In genomic region chr17:17052462-17053221, GRCh38 we compare ENCODE assay signal across 11 cellular contexts. TPM values are rescaled to one million over a fixed set of nuclear protein-coding genes. Genes with fewer than 3 reads are reported as not detected.
DNase-seq lines count a peak whose midpoint lies in the region; ATAC-seq and TF ChIP-seq lines count a peak whose summit lies in the region.
"Had no signal": no experiment of that assay in that cellular context is flagged by ENCODE, and none has a peak within 500 bp of the region (broad histone marks: within the 10 kb centered on the region; RNA-seq: fewer than 3 reads in every experiment).

No MANE protein-coding gene starts in this region.

- no peak overlapping the region for H2AK5ac ChIP-seq in trophoblast cell (ENCODE audit: low read length)

- H3K4me1 Mint-ChIP-seq in CD14-positive monocyte = peaks cover 38% of the 10 kb centered on the region

- TF ChIP-seq CTCF in CD14-positive monocyte (IDR thresholded peaks at IDR 0.05) (no peak), RWPE2 (IDR thresholded peaks at IDR 0.05; ENCODE audit: poor library complexity, severe bottlenecking) (no peak), heart right ventricle (IDR thresholded peaks at IDR 0.05) (no peak)

- H3K18ac ChIP-seq in trophoblast cell (ENCODE audit: low read length) = peak overlapping the region; percentile 7

- intact Hi-C loops in CD14-positive monocyte (cut with micrococcal nuclease) = no loop called here
- intact Hi-C loops in heart right ventricle (cut with DNase I) = loop anchor here in 1 of 10 donors (5.0 kb wide), 1 partner anchor 45 kb away; no protein-coding TSS in a partner anchor

- ATAC-seq in RWPE2 (ENCODE audit: low read depth) (no peak), heart right ventricle (peak in 5 of 8 donors; percentile 2 to 36 (median 13))
- ATAC-seq: HCT116 had no signal

- H3K9me3 ChIP-seq in RWPE2 (ENCODE audit: severe bottlenecking) = no peaks in the 10 kb centered on the region
- H3K9me3 ChIP-seq in heart right ventricle = no peaks in the 10 kb centered on the region
- peaks cover 1% of the 10 kb centered on the region for H3K9me3 ChIP-seq in trophoblast cell (ENCODE audit: insufficient read depth, low read depth, low read length)

- H2BK12ac ChIP-seq in trophoblast cell (ENCODE audit: low read length) = no peak overlapping the region

- H3K36me3 Mint-ChIP-seq in CD14-positive monocyte = peaks cover 11 to 13% of the 10 kb centered on the region in 2 donors

- no peak overlapping the region for H2BK120ac ChIP-seq in trophoblast cell (ENCODE audit: insufficient read depth, low read length, poor library complexity)

- no peak overlapping the region for H4K8ac ChIP-seq in trophoblast cell (ENCODE audit: low read depth, low read length)

- H3K4me2 ChIP-seq in trophoblast cell (ENCODE audit: low read length) = no peak overlapping the region

- peaks cover 0 to 1% (median 0%) of the 10 kb centered on the region in 3 donors for H3K27me3 Mint-ChIP-seq in CD14-positive monocyte (ENCODE audit: low read depth in 3 of 3)
- H3K27me3 Mint-ChIP-seq: activated CD4-positive, alpha-beta memory T cell treated with anti-CD3 and anti-CD28 coated beads, Interleukin-2, amount 10 ng/mL, durations not matched to agents 7 days and 5 days had no signal

- peak overlapping the region; percentile 74 for H3K4ac ChIP-seq in trophoblast cell (ENCODE audit: low read depth, low read length)

- H3K4me1 ChIP-seq in RWPE2 (ENCODE audit: insufficient read depth, poor library complexity, severe bottlenecking) (peaks cover 36% of the 10 kb centered on the region), heart right ventricle (peaks cover 54 to 100% (median 94%) of the 10 kb centered on the region in 9 donors), trophoblast cell (ENCODE audit: control insufficient read depth in 1 of 2, insufficient read depth in 2 of 2, low read length in 2 of 2) (peaks cover 8 to 25% of the 10 kb centered on the region in 2 experiments)

- H3K27ac Mint-ChIP-seq in CD14-positive monocyte = peak overlapping the region in 4 of 7 donors; percentile 33 to 72 (median 68)
- H3K27ac Mint-ChIP-seq: activated CD4-positive, alpha-beta memory T cell treated with anti-CD3 and anti-CD28 coated beads, Interleukin-2, amount 10 ng/mL, durations not matched to agents 7 days and 5 days had no signal

- 37 to 46% methylated on average over 14 of the region's 14 CpGs for WGBS in heart right ventricle, 2 donors
- no CpG with 5 or more reads among the region's 14 CpGs for WGBS in trophoblast cell (ENCODE audit: extremely low coverage, insufficient coverage, insufficient read length)

- H3K27me3 ChIP-seq in RWPE2 (ENCODE audit: insufficient read depth, poor library complexity, severe bottlenecking) = no peaks in the 10 kb centered on the region
- no peaks in the 10 kb centered on the region for H3K27me3 ChIP-seq in heart right ventricle
- no peaks in the 10 kb centered on the region for H3K27me3 ChIP-seq in trophoblast cell (ENCODE audit: insufficient read depth, low read length)

- H3K4me3 Mint-ChIP-seq in CD14-positive monocyte = peak overlapping the region in 1 of 2 donors; percentile 68
- H3K4me3 Mint-ChIP-seq: activated CD4-positive, alpha-beta memory T cell treated with anti-CD3 and anti-CD28 coated beads, Interleukin-2, amount 10 ng/mL, durations not matched to agents 7 days and 5 days had no signal

- no peak overlapping the region for H4K12ac ChIP-seq in trophoblast cell (ENCODE audit: low read depth, low read length)

- H2AFZ ChIP-seq in trophoblast cell (ENCODE audit: insufficient read depth, low read length, poor library complexity) = no peak overlapping the region

- no peak overlapping the region for H3K9ac ChIP-seq in trophoblast cell (ENCODE audit: low read length)

- no peak overlapping the region for H2BK5ac ChIP-seq in trophoblast cell (ENCODE audit: low read depth, low read length, poor library complexity)

- H3K4me3 ChIP-seq in RWPE2 (ENCODE audit: severe bottlenecking) = no peak overlapping the region
- no peak overlapping the region for H3K4me3 ChIP-seq in heart right ventricle
- H3K4me3 ChIP-seq in trophoblast cell (ENCODE audit: low read depth, low read length) = no peak overlapping the region

- no peak for DNase-seq in CD14-positive monocyte (ENCODE audit: low spot score)
- DNase-seq in RWPE2 (ENCODE audit: low spot score) = no peak
- no peak for DNase-seq in heart right ventricle
- no peak for DNase-seq in trophoblast cell
- DNase-seq in NCI-H1417 (lab: John Stamatoyannopoulos, UW) = no peak
- no peak for DNase-seq in stimulated activated naive CD4-positive, alpha-beta T cell treated with Interleukin-2 at 50 U/mL for 16 hours (lab: John Stamatoyannopoulos, UW)
- DNase-seq in ecto neural progenitor cell (ENCODE audit: low spot score) = no peak
- no peak for DNase-seq in NCI-H345 treated with DMSO at 0.1 percent for 48 hours (lab: John Stamatoyannopoulos, UW; ENCODE audit: unreplicated experiment)
- DNase-seq: activated CD4-positive, alpha-beta memory T cell treated with anti-CD3 and anti-CD28 coated beads, Interleukin-2, amount 10 ng/mL, durations not matched to agents 7 days and 5 days; NCI-H1694 had no signal

- H3K79me2 ChIP-seq in trophoblast cell (ENCODE audit: control insufficient read depth, insufficient read depth, low read length, poor library complexity) = peaks cover 26% of the 10 kb centered on the region

- H3K36me3 ChIP-seq in RWPE2 (ENCODE audit: low read depth) = peaks cover 22% of the 10 kb centered on the region
- H3K36me3 ChIP-seq in heart right ventricle = peaks cover 0 to 18% (median 0%) of the 10 kb centered on the region in 9 donors
- peaks cover 14 to 18% of the 10 kb centered on the region in 2 experiments for H3K36me3 ChIP-seq in trophoblast cell (ENCODE audit: control insufficient read depth in 1 of 2, insufficient read depth in 2 of 2, low read length in 2 of 2)

- no peaks in the 10 kb centered on the region for H3K79me1 ChIP-seq in trophoblast cell (ENCODE audit: low read length)

- H3K14ac ChIP-seq in trophoblast cell (ENCODE audit: low read length) = no peak overlapping the region

- no peak overlapping the region for H4K91ac ChIP-seq in trophoblast cell (ENCODE audit: low read depth, low read length)

- H3K27ac ChIP-seq in RWPE2 (ENCODE audit: poor library complexity, severe bottlenecking) (peak overlapping the region; percentile 35), heart right ventricle (peak overlapping the region in 9 of 10 donors; percentile 29 to 90 (median 71)), trophoblast cell (ENCODE audit: low read depth, low read length) (no peak overlapping the region)

- no peaks in the 10 kb centered on the region for H3K9me3 Mint-ChIP-seq in CD14-positive monocyte
- H3K9me3 Mint-ChIP-seq: activated CD4-positive, alpha-beta memory T cell treated with anti-CD3 and anti-CD28 coated beads, Interleukin-2, amount 10 ng/mL, durations not matched to agents 7 days and 5 days had no signal

- H3K23ac ChIP-seq in trophoblast cell (ENCODE audit: low read length) = no peak overlapping the region

RNA-seq across cellular contexts. Expression of gene MPRIP, which starts 10.4 kb away (rescaled TPM):
- polyA plus RNA-seq in CD14-positive monocyte = 1 to 10 TPM; 2.0 to 2.5 TPM
- 100 to 1,000 TPM; 252 to 409 (median 329) TPM for total RNA-seq in heart right ventricle
- polyA plus RNA-seq in heart right ventricle = 100 to 1,000 TPM; 225 to 329 TPM
- polyA plus RNA-seq in trophoblast cell (2013) = 200 and 203 TPM in 2 replicates

Comparison
In these comparisons a context has a peak if more than half of its experiments do, and no peak if none do; other contexts are left out.
1. RNA of gene MPRIP, which starts 10.4 kb away (polyA plus RNA-seq): 225 to 329 TPM in heart right ventricle; 2.0 to 2.5 TPM in CD14-positive monocyte; every median in the first group is over 10 times any median in the second.